Comparison of ENCODE assay signal across 8 cellular contexts in the genomic region with DNA sequence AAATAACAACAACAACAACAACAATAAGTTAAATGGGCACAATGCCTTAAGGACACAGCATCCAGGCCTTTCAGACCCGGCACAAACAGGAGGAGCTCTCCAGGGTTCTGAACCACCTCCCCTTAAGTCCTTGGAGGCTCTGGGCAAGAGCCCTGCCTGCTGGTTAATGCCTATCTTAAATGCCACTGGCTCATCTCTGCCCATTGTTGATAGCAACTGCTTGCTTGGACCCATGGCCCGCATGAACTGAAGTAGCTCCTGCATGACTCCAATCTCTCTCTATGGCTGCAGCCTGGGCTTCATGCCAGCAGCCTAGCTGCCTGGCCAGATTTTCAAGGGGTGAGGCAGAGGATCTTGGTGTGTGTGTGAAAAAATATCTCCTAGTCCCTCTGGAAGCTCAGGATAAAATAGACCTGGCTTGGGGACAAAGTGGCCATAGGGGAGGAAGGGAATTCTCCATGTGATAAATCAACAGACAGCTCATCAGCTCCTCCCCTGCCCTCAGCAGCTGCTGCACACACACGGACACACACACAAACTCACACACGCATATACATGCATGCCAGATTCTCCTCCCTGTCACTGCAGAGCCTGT. TPM values are rescaled to one million over a fixed set of nuclear protein-coding genes. Genes with fewer than 3 reads are reported as not detected.
DNase-seq lines count a peak whose midpoint lies in the region; ATAC-seq, FAIRE-seq and TF ChIP-seq lines count a peak whose summit lies in the region.

No MANE protein-coding gene starts in this region.

- H3K4me3 ChIP-seq in AG04450 (ENCODE audit: low read depth, low read length): no peak overlapping the region
- H3K4me3 ChIP-seq in CD8-positive, alpha-beta T cell (ENCODE audit: low read depth, low read length): no peak overlapping the region

- intact Hi-C loops in left colon (cut with DNase I, micrococcal nuclease): loop anchor here in 1 of 2 donors (10.0 kb wide), 1 partner anchor 74 kb away; no protein-coding TSS in a partner anchor
- intact Hi-C loops in CD8-positive, alpha-beta T cell (cut with DNase I, micrococcal nuclease): no loop called here

- peak; percentile 60 for DNase-seq in AG04450 (ENCODE audit: low read depth, low spot score)
- DNase-seq in H54 (ENCODE audit: insufficient read length, low spot score): peak; percentile 38
- DNase-seq in NCI-H774 (lab: John Stamatoyannopoulos, UW): peak; percentile 43
- peak; percentile 66 to 78 for DNase-seq in cerebellar nuclear complex (lab: John Stamatoyannopoulos, UW)
- DNase-seq in left colon: peak in 1 of 2 donors; percentile 57
- no peak for DNase-seq in CD8-positive, alpha-beta T cell
- DNase-seq in activated gamma-delta T cell (lab: John Stamatoyannopoulos, UW): no peak
- no peak for DNase-seq in activated T-cell treated with anti-CD3 and anti-CD28 coated beads, Interleukin-2, amount 50 U/mL, for 24 hours

- peak; percentile 71 for ATAC-seq in left colon
- ATAC-seq in CD8-positive, alpha-beta T cell: no peak

- no peaks in the 10 kb centered on the region for H3K9me3 Mint-ChIP-seq in CD8-positive, alpha-beta T cell
- no peaks in the 10 kb centered on the region for H3K9me3 Mint-ChIP-seq in activated T-cell treated with anti-CD3 and anti-CD28 coated beads, Interleukin-2, amount 50 U/mL, for 24 hours

- no peak overlapping the region for H3K27ac ChIP-seq in AG04450 (ENCODE audit: low read depth, low read length)
- H3K27ac ChIP-seq in CD8-positive, alpha-beta T cell (ENCODE audit: low read depth, low read length): no peak overlapping the region

- H3K4me1 ChIP-seq in CD8-positive, alpha-beta T cell (ENCODE audit: insufficient read depth, low read length): no peaks in the 10 kb centered on the region

- H3K36me3 ChIP-seq in CD8-positive, alpha-beta T cell (ENCODE audit: insufficient read depth, low read length): no peaks in the 10 kb centered on the region

- CTCF ChIA-PET in AG04450 (lab: Charles Lee): interaction anchor here (0.6 to 3.6 kb wide), 6 partner anchors 27 to 1016 kb away, joined by 3 to 30 read pairs (median 4); no protein-coding TSS in a partner anchor
- CTCF ChIA-PET in CD8-positive, alpha-beta T cell (lab: Charles Lee): interaction anchor here (1.1 to 1.7 kb wide), 9 partner anchors 9 to 161 kb away, joined by 3 to 7 read pairs (median 3); no protein-coding TSS in a partner anchor

- H3K9me3 ChIP-seq in AG04450 (ENCODE audit: control insufficient read depth, insufficient read depth, low read length): no peaks in the 10 kb centered on the region
- H3K9me3 ChIP-seq in CD8-positive, alpha-beta T cell (ENCODE audit: low read length): no peaks in the 10 kb centered on the region

- POLR2A ChIA-PET in AG04450 (lab: Yijun Ruan, JAX): no interaction called here
- POLR2A ChIA-PET in CD8-positive, alpha-beta T cell (lab: Charles Lee): no interaction called here

- H3K27me3 ChIP-seq in AG04450 (ENCODE audit: control insufficient read depth, insufficient read depth, low read length): no peaks in the 10 kb centered on the region
- no peaks in the 10 kb centered on the region for H3K27me3 ChIP-seq in CD8-positive, alpha-beta T cell (ENCODE audit: insufficient read depth, low read length)

- no peaks in the 10 kb centered on the region for H3K27me3 Mint-ChIP-seq in CD8-positive, alpha-beta T cell (ENCODE audit: low read depth)
- no peaks in the 10 kb centered on the region for H3K27me3 Mint-ChIP-seq in activated T-cell treated with anti-CD3 and anti-CD28 coated beads, Interleukin-2, amount 50 U/mL, for 24 hours

- no peak for TF ChIP-seq CTCF in AG04450 (IDR thresholded peaks at IDR 0.05; ENCODE audit: low read depth, low read length)
- TF ChIP-seq CTCF in CD8-positive, alpha-beta T cell (IDR thresholded peaks at IDR 0.05): no peak

- FAIRE-seq in H54 (lab: Jason Lieb, UNC): peak; percentile 61

- no peak for TF ChIP-seq POLR2A in H54 (IDR thresholded peaks at IDR 0.05; ENCODE audit: low read depth, low read length)

- H3K36me3 Mint-ChIP-seq in CD8-positive, alpha-beta T cell: peaks cover 4% of the 10 kb centered on the region
- H3K36me3 Mint-ChIP-seq in activated T-cell treated with anti-CD3 and anti-CD28 coated beads, Interleukin-2, amount 50 U/mL, for 24 hours (ENCODE audit: low read depth): peaks cover 2% of the 10 kb centered on the region

- no peaks in the 10 kb centered on the region for H3K4me1 Mint-ChIP-seq in CD8-positive, alpha-beta T cell (ENCODE audit: low read depth)
- H3K4me1 Mint-ChIP-seq in activated T-cell treated with anti-CD3 and anti-CD28 coated beads, Interleukin-2, amount 50 U/mL, for 24 hours (ENCODE audit: low read depth): no peaks in the 10 kb centered on the region

- no peak overlapping the region for H3K27ac Mint-ChIP-seq in CD8-positive, alpha-beta T cell
- no peak overlapping the region for H3K27ac Mint-ChIP-seq in activated T-cell treated with anti-CD3 and anti-CD28 coated beads, Interleukin-2, amount 50 U/mL, for 24 hours

- no peak overlapping the region for H3K4me3 Mint-ChIP-seq in CD8-positive, alpha-beta T cell
- no peak overlapping the region for H3K4me3 Mint-ChIP-seq in activated T-cell treated with anti-CD3 and anti-CD28 coated beads, Interleukin-2, amount 50 U/mL, for 24 hours

RNA-seq across cellular contexts. Expression of a gene that starts 27.4 kb away (rescaled TPM):
- 8.0 and 9.8 TPM in 2 replicates for polyA plus RNA-seq in AG04450 (2011; rRNA removed)
- 9.6 and 10.6 TPM in 2 replicates for polyA minus RNA-seq in AG04450 (2011; rRNA and poly(A)+ RNA removed)
- 1 to 10 TPM; 6.8 to 7.2 TPM for total RNA-seq in left colon
- total RNA-seq in CD8-positive, alpha-beta T cell: 1 to 10 TPM; 5.5 to 5.9 TPM

RNA-seq across cellular contexts. Expression of a gene that starts 27.7 kb away (rescaled TPM):
- not detected in 2 replicates for polyA plus RNA-seq in AG04450 (2011; rRNA removed)
- polyA minus RNA-seq in AG04450 (2011; rRNA and poly(A)+ RNA removed): 0.22 TPM in 1 of 2 replicates, not detected in the other
- not detected for total RNA-seq in left colon
- total RNA-seq in CD8-positive, alpha-beta T cell: not detected

RNA-seq across cellular contexts. Expression of a gene that starts 54.2 kb away (rescaled TPM):
- 0.19 and 0.22 TPM in 2 replicates for polyA plus RNA-seq in AG04450 (2011; rRNA removed)
- 0.18 and 0.39 TPM in 2 replicates for polyA minus RNA-seq in AG04450 (2011; rRNA and poly(A)+ RNA removed)
- 10 to 100 TPM; 65.2 to 72.3 TPM for total RNA-seq in left colon
- under 1 TPM; 0.39 to 0.60 TPM for total RNA-seq in CD8-positive, alpha-beta T cell

Comparison
In these comparisons a context has a peak if more than half of its experiments do, and no peak if none do; other contexts are left out.
1. DNase-seq: peak in AG04450 (single experiment), H54 (single experiment), NCI-H774 (single experiment) and cerebellar nuclear complex (2 of 2); none in CD8-positive, alpha-beta T cell (0 of 7), activated gamma-delta T cell (single experiment) and activated T-cell treated with anti-CD3 and anti-CD28 coated beads, Interleukin-2, amount 50 U/mL, for 24 hours (single experiment).
2. RNA of a gene that starts 54.2 kb away (total RNA-seq): 65.2 to 72.3 TPM in left colon; 0.39 to 0.60 TPM in CD8-positive, alpha-beta T cell; every median in the first group is over 10 times any median in the second.